ENCODE assay signal across 10 cellular contexts in the genomic region with DNA sequence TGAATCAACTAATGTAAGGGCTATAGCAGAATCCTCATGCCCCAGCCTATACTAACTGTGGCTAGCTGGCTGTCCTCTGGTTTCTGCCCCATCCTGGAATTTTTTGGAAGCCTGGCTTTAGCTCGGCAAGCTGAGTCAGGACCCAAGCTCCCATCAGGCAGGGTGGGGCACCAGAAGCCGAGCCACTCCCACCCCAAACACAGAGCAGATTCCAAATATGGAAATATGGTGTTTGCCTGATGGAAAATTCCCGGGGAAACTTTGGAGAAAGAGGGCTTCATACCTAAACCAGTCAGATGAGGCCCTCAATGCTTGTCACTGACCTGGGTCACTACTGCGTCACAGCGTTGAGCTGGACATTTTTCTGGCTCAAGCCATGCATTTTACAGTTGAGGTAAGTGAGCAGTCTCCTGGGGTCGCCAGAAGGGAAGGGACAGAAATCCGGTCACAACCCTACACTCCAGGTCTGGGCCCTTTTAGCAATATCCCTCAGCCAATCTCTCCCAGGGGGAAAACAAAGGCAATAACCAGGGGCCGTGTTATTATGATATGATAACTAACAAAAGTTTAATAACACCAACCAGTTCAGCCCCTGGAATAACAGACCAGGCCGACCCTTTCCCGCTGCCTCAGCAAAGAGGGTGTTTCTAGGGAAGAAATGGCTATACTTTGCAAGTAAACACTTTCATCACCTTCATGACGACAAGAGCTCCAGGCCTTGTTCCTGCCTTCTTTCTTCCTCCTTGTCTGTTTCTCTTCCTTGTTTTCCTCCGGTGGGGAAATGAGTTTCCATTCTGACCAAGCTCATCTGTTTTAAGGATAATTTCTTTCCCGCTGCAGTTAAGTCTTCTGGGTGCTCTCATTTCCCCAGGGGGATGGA. TPM values are rescaled to one million over a fixed set of nuclear protein-coding genes. Genes with fewer than 3 reads are reported as not detected.
DNase-seq lines count a peak whose midpoint lies in the region; ATAC-seq, FAIRE-seq and TF ChIP-seq lines count a peak whose summit lies in the region.
"Had no signal": no experiment of that assay in that cellular context is flagged by ENCODE, and none has a peak within 500 bp of the region (broad histone marks: within the 10 kb centered on the region; RNA-seq: fewer than 3 reads in every experiment).

No MANE protein-coding gene starts in this region.

- DNase-seq in RPMI7951 (ENCODE audit: low read depth) (peak; percentile 96), fibroblast of the aortic adventitia (ENCODE audit: low read depth) (peak; percentile 65), osteoblast (ENCODE audit: insufficient read length, low spot score, missing footprints) (peak; percentile 96), small intestine (no peak), SKM-1 (lab: John Stamatoyannopoulos, UW; ENCODE audit: unreplicated experiment) (no peak)
- DNase-seq: activated CD4-positive, CD25-positive, alpha-beta regulatory T cell treated with anti-CD3 and anti-CD28 coated beads, Interleukin-2, amount 50 U/mL, for 72 hours; NCI-H510A treated with DMSO at 0.1 percent for 48 hours had no signal

- peak overlapping the region; percentile 71 for H2AFZ ChIP-seq in osteoblast (ENCODE audit: low read length)

- H3K9me3 ChIP-seq in BLaER1, result no peaks in the 10 kb centered on the region
- no peaks in the 10 kb centered on the region for H3K9me3 ChIP-seq in osteoblast (ENCODE audit: low read depth, low read length)
- H3K9me3 ChIP-seq in small intestine (ENCODE audit: control insufficient read depth, low read depth), result no peaks in the 10 kb centered on the region

- H3K27me3 ChIP-seq in BLaER1, result peaks cover 8% of the 10 kb centered on the region; the same call in 1 of the 2 replicates
- H3K27me3 ChIP-seq in osteoblast (ENCODE audit: insufficient read depth, low read length), result no peaks in the 10 kb centered on the region
- no peaks in the 10 kb centered on the region for H3K27me3 ChIP-seq in small intestine (ENCODE audit: control insufficient read depth in 2 of 2, insufficient read depth in 2 of 2, low read length in 2 of 2)

- H3K4me1 ChIP-seq in BLaER1 (peaks cover 60% of the 10 kb centered on the region), osteoblast (ENCODE audit: insufficient read depth, low read length) (peaks cover 11% of the 10 kb centered on the region), small intestine (ENCODE audit: control insufficient read depth in 2 of 2, insufficient read depth in 1 of 2, low read depth in 1 of 2, low read length in 1 of 2) (peaks cover 0 to 5% of the 10 kb centered on the region in 2 donors)

- ATAC-seq in activated CD4-positive, CD25-positive, alpha-beta regulatory T cell treated with anti-CD3 and anti-CD28 coated beads, Interleukin-2, amount 50 U/mL, for 24 hours, result no peak
- no peak for ATAC-seq in HG03175 (IDR thresholded peaks at IDR 0.05; ENCODE audit: unreplicated experiment)

- no peaks in the 10 kb centered on the region for H4K20me1 ChIP-seq in BLaER1
- H4K20me1 ChIP-seq in osteoblast (ENCODE audit: insufficient read depth, low read length), result no peaks in the 10 kb centered on the region

- no peak overlapping the region for H3K27ac ChIP-seq in BLaER1
- H3K27ac ChIP-seq in osteoblast (ENCODE audit: low read depth, low read length), result no peak overlapping the region
- peak overlapping the region in 1 of 2 donors; percentile 58 for H3K27ac ChIP-seq in small intestine (ENCODE audit: low read depth in 1 of 2, low read length in 1 of 2)

- 72 to 73% (median 72%) methylated on average over 13 of the region's 13 CpGs for WGBS in small intestine, 3 donors

- H3K4me2 ChIP-seq in BLaER1, result peak overlapping the region; percentile 55
- no peak overlapping the region for H3K4me2 ChIP-seq in osteoblast (ENCODE audit: insufficient read depth, low read length)

- H3K79me2 ChIP-seq in osteoblast (ENCODE audit: insufficient read depth, low read length), result no peaks in the 10 kb centered on the region

- no peaks in the 10 kb centered on the region for H3K36me3 ChIP-seq in BLaER1
- no peaks in the 10 kb centered on the region for H3K36me3 ChIP-seq in osteoblast (ENCODE audit: insufficient read depth, low read length)
- no peaks in the 10 kb centered on the region for H3K36me3 ChIP-seq in small intestine (ENCODE audit: control insufficient read depth in 2 of 2, insufficient read depth in 2 of 2, low read length in 2 of 2)

- FAIRE-seq in small intestine (lab: Jason Lieb, UNC), result no peak

- TF ChIP-seq CTCF in fibroblast of the aortic adventitia (IDR thresholded peaks at IDR 0.05; ENCODE audit: insufficient read depth, low read length) (no peak), osteoblast (IDR thresholded peaks at IDR 0.05; ENCODE audit: extremely low read depth, low read depth, low read length) (no peak)

- H3K4me3 ChIP-seq in BLaER1 (no peak overlapping the region), fibroblast of the aortic adventitia (ENCODE audit: low read depth, low read length) (no peak overlapping the region), osteoblast (ENCODE audit: insufficient read depth, low read length) (no peak overlapping the region), small intestine (ENCODE audit: low read depth in 1 of 2, low read length in 2 of 2) (no peak overlapping the region)

- no peak overlapping the region for H3K9ac ChIP-seq in BLaER1

RNA-seq across cellular contexts. Expression of a gene that starts 37.7 kb away (rescaled TPM):
- 2.5 and 5.9 TPM in 2 replicates for total RNA-seq in RPMI7951 (2014; rRNA removed; shearing (Covaris generic))
- total RNA-seq in fibroblast of the aortic adventitia (ENCODE audit: low replicate concordance) (0.82 and 5.1 TPM in 2 replicates), osteoblast (1.2 and 1.8 TPM in 2 replicates)
- 10 to 100 TPM; 24.7 to 39.2 (median 31.8) TPM for polyA plus RNA-seq in small intestine

Comparison
In these comparisons a context has a peak if more than half of its experiments do, and no peak if none do; other contexts are left out.
1. DNase-seq: peak in RPMI7951 (single experiment), fibroblast of the aortic adventitia (single experiment) and osteoblast (single experiment); none in small intestine (single experiment) and SKM-1 (single experiment).